27 cellular contexts compared by ENCODE assay signal in the genomic region with DNA sequence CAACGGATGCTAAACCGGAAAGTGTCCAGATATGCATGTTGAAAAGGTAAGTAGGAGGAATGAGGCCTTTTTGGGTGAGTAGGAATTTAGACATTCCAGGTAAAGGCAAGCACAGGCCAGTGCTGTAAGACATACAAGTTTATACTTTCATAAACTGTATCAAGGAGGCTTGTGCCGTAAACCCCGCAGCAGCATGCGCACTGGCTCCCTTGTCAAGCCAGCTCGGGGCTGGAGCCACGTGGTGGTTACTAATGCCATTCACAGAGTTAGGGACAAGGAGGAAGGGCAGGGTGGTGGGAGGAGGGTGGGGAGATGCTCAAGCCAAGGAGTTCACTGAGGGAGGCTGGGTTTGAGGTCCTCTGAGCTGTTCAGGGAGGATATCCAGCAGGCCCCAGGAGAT. TPM values are rescaled to one million over a fixed set of nuclear protein-coding genes. Genes with fewer than 3 reads are reported as not detected.
A peak's percentile ranks its signal among the peaks of the same experiment; 100 is the strongest.
DNase-seq lines count a peak whose midpoint lies in the region; ATAC-seq and TF ChIP-seq lines count a peak whose summit lies in the region.
"Had no signal": no experiment of that assay in that cellular context is flagged by ENCODE, and none has a peak within 500 bp of the region (broad histone marks: within the 10 kb centered on the region; RNA-seq: fewer than 3 reads in every experiment).

No MANE protein-coding gene starts in this region.

- DNase-seq in stimulated activated naive CD8-positive, alpha-beta T cell treated with anti-CD3 and anti-CD28 coated beads, Interleukin-15, amount 100 ng/mL, for 72 hours, result no peak
- DNase-seq in stimulated activated naive CD8-positive, alpha-beta T cell treated with anti-CD3 and anti-CD28 coated beads, Interleukin-15, Interleukin-2, amounts not matched to agents 100 U/mL and 50 U/mL, for 24 hours, result no peak
- DNase-seq in globus pallidus (ENCODE audit: low spot score), result peak; percentile 86
- DNase-seq in NCI-H69 (lab: John Stamatoyannopoulos, UW), result no peak
- DNase-seq in thyroid gland, result no peak
- DNase-seq in OCI-M1 (lab: John Stamatoyannopoulos, UW), result no peak
- DNase-seq: ACHN; activated CD4-positive, alpha-beta T cell treated with anti-CD3 and anti-CD28 coated beads, Interleukin-2, amount 10 ng/mL, durations not matched to agents 24 days and 14 days; effector CD4-positive, alpha-beta T cell; H7; heart left ventricle; KG1; NCI-H146; NCI-H748 treated with DMSO at 0.1 percent for 48 hours; psoas muscle had no signal

- H3K4me3 ChIP-seq in neutrophil (ENCODE audit: low read depth in 1 of 2, low read length in 1 of 2) (no peak overlapping the region), thyroid gland (replicated peaks in 1 of 3) (no peak overlapping the region)
- H3K4me3 ChIP-seq: BLaER1 treated with 17β-estradiol and CSF1 and Interleukin-3, amounts not matched to agents 10 nM and 100 nM; GM12878; heart left ventricle; psoas muscle; suprapubic skin; vagina had no signal

- no peaks in the 10 kb centered on the region for H3K4me1 Mint-ChIP-seq in stimulated activated naive CD8-positive, alpha-beta T cell treated with anti-CD3 and anti-CD28 coated beads, Interleukin-15, amount 100 ng/mL, for 72 hours
- H3K4me1 Mint-ChIP-seq: activated CD4-positive, alpha-beta T cell treated with anti-CD3 and anti-CD28 coated beads, Interleukin-2, amount 10 ng/mL, durations not matched to agents 24 days and 14 days had no signal

- intact Hi-C loops in thyroid gland (cut with DNase I), result loop anchor here (10.0 kb wide), 1 partner anchor 130 kb away; no protein-coding TSS in a partner anchor

- TF ChIP-seq CTCF in neutrophil (IDR thresholded peaks at IDR 0.05), result no peak
- TF ChIP-seq CTCF in thyroid gland (IDR thresholded peaks at IDR 0.05), result no peak

- H3K36me3 ChIP-seq in neutrophil (no peaks in the 10 kb centered on the region), thyroid gland (no peaks in the 10 kb centered on the region)
- H3K36me3 ChIP-seq: BLaER1 treated with 17β-estradiol and CSF1 and Interleukin-3, amounts not matched to agents 10 nM and 100 nM; heart left ventricle; suprapubic skin; vagina had no signal

- H3K27me3 Mint-ChIP-seq in stimulated activated naive CD8-positive, alpha-beta T cell treated with anti-CD3 and anti-CD28 coated beads, Interleukin-15, amount 100 ng/mL, for 72 hours, result no peaks in the 10 kb centered on the region
- H3K27me3 Mint-ChIP-seq: activated naive CD4-positive, alpha-beta T cell treated with anti-CD3 and anti-CD28 coated beads, Interleukin-2, amount 50 U/mL, for 24 hours; natural killer cell treated with Interleukin-12 subunit alpha and Interleukin-12 subunit beta and Interleukin-15 and Interleukin-18, amount 100 ng/mL, for 72 hours had no signal

- H3K4me1 ChIP-seq in neutrophil (ENCODE audit: control insufficient read depth in 1 of 2, insufficient read depth in 1 of 2, low read depth in 1 of 2, low read length in 1 of 2) (peaks cover 67 to 73% of the 10 kb centered on the region in 2 experiments), thyroid gland (peaks cover 7 to 13% of the 10 kb centered on the region in 2 donors)

- 88 to 92% methylated on average over 7 of the region's 7 CpGs for WGBS in thyroid gland, 2 donors

- H3K9me3 ChIP-seq in neutrophil, result no peaks in the 10 kb centered on the region
- no peaks in the 10 kb centered on the region for H3K9me3 ChIP-seq in thyroid gland
- H3K9me3 ChIP-seq: BLaER1 treated with 17β-estradiol and CSF1 and Interleukin-3, amounts not matched to agents 10 nM and 100 nM; heart left ventricle; psoas muscle; suprapubic skin; vagina had no signal

- ATAC-seq in stimulated activated naive CD8-positive, alpha-beta T cell treated with anti-CD3 and anti-CD28 coated beads, Interleukin-15, amount 100 ng/mL, for 72 hours, result peak; percentile 33
- no peak for ATAC-seq in stimulated activated naive CD8-positive, alpha-beta T cell treated with anti-CD3 and anti-CD28 coated beads, Interleukin-15, Interleukin-2, amounts not matched to agents 100 U/mL and 50 U/mL, for 24 hours
- ATAC-seq in HG02642 (IDR thresholded peaks at IDR 0.05; ENCODE audit: poor library complexity, unreplicated experiment), result no peak
- ATAC-seq: GM12878, heart left ventricle, left lobe of liver, psoas muscle, Right ventricle myocardium inferior had no signal

- H3K27me3 ChIP-seq in neutrophil (no peaks in the 10 kb centered on the region), thyroid gland (no peaks in the 10 kb centered on the region)
- H3K27me3 ChIP-seq: BLaER1 treated with 17β-estradiol and CSF1 and Interleukin-3, amounts not matched to agents 10 nM and 100 nM; heart left ventricle; suprapubic skin; vagina had no signal

- H3K27ac ChIP-seq in neutrophil, result peak overlapping the region; percentile 47
- no peak overlapping the region for H3K27ac ChIP-seq in thyroid gland
- H3K27ac ChIP-seq: BLaER1 treated with 17β-estradiol and CSF1 and Interleukin-3, amounts not matched to agents 10 nM and 100 nM; epithelial cell of prostate; heart left ventricle; psoas muscle; suprapubic skin; vagina; VCaP had no signal

- no peaks in the 10 kb centered on the region for H3K9me3 Mint-ChIP-seq in stimulated activated naive CD8-positive, alpha-beta T cell treated with anti-CD3 and anti-CD28 coated beads, Interleukin-15, amount 100 ng/mL, for 72 hours
- H3K9me3 Mint-ChIP-seq: activated CD4-positive, alpha-beta T cell treated with anti-CD3 and anti-CD28 coated beads, Interleukin-2, amount 10 ng/mL, durations not matched to agents 24 days and 14 days; activated naive CD4-positive, alpha-beta T cell treated with anti-CD3 and anti-CD28 coated beads, Interleukin-2, amount 50 U/mL, for 24 hours; natural killer cell treated with Interleukin-12 subunit alpha and Interleukin-12 subunit beta and Interleukin-15 and Interleukin-18, amount 100 ng/mL, for 72 hours had no signal

- TF ChIP-seq POLR2A in thyroid gland (IDR thresholded peaks at IDR 0.05), result no peak

- H3K4me3 Mint-ChIP-seq in stimulated activated naive CD8-positive, alpha-beta T cell treated with anti-CD3 and anti-CD28 coated beads, Interleukin-15, amount 100 ng/mL, for 72 hours, result no peak overlapping the region
- H3K4me3 Mint-ChIP-seq: activated CD4-positive, alpha-beta T cell treated with anti-CD3 and anti-CD28 coated beads, Interleukin-2, amount 10 ng/mL, durations not matched to agents 24 days and 14 days; activated naive CD4-positive, alpha-beta T cell treated with anti-CD3 and anti-CD28 coated beads, Interleukin-2, amount 50 U/mL, for 24 hours; natural killer cell treated with Interleukin-12 subunit alpha and Interleukin-12 subunit beta and Interleukin-15 and Interleukin-18, amount 100 ng/mL, for 72 hours had no signal

- H3K27ac Mint-ChIP-seq in stimulated activated naive CD8-positive, alpha-beta T cell treated with anti-CD3 and anti-CD28 coated beads, Interleukin-15, amount 100 ng/mL, for 72 hours, result no peak overlapping the region
- H3K27ac Mint-ChIP-seq: activated CD4-positive, alpha-beta T cell treated with anti-CD3 and anti-CD28 coated beads, Interleukin-2, amount 10 ng/mL, durations not matched to agents 24 days and 14 days; natural killer cell treated with Interleukin-12 subunit alpha and Interleukin-12 subunit beta and Interleukin-15 and Interleukin-18, amount 100 ng/mL, for 72 hours had no signal

RNA-seq across cellular contexts. Expression of a gene that starts 35.8 kb away (rescaled TPM):
- 10 to 100 TPM; 13.0 to 21.7 (median 19.8) TPM for total RNA-seq in thyroid gland
